ENCODE assay signal across 20 cellular contexts in genomic region chr7:30790391-30790790, GRCh38. TPM values are rescaled to one million over a fixed set of nuclear protein-coding genes. Genes with fewer than 3 reads are reported as not detected.
DNase-seq lines count a peak whose midpoint lies in the region; ATAC-seq and TF ChIP-seq lines count a peak whose summit lies in the region.
"Had no signal": no experiment of that assay in that cellular context is flagged by ENCODE, and none has a peak within 500 bp of the region (broad histone marks: within the 10 kb centered on the region; RNA-seq: fewer than 3 reads in every experiment).

No MANE protein-coding gene starts in this region.

- POLR2A ChIA-PET in IMR-90 (lab: Charles Lee; ENCODE audit: unreplicated experiment): no interaction called here

- in situ Hi-C loops in IMR-90 (cut with MboI; ENCODE audit: low sequenced_read_pairs): no loop called here

- DNase-seq in AG10803 (ENCODE audit: low read depth) (peak; percentile 38), IMR-90 (no peak), fibroblast of gingiva (ENCODE audit: low read depth) (peak; percentile 11), mesenchymal stem cell (no peak), NCI-H1930 (lab: John Stamatoyannopoulos, UW) (no peak), Ammon's horn (ENCODE audit: low spot score) (no peak), OCI-M2 (lab: John Stamatoyannopoulos, UW; ENCODE audit: unreplicated experiment) (no peak)
- DNase-seq: CD4-positive, CD25-positive, alpha-beta regulatory T cell; NCI-H1048; NCI-H1436; NCI-H187; NCI-H524; NCI-H774; PC-9; Right ventricle myocardium superior; RPMI8226 had no signal

- TF ChIP-seq POLR2A in IMR-90 (IDR thresholded peaks at IDR 0.05; ENCODE audit: low read depth, low read length): no peak

- peaks cover 9% of the 10 kb centered on the region for H3K36me3 ChIP-seq in IMR-90 (ENCODE audit: control insufficient read depth, insufficient read depth, low read length)
- H3K36me3 ChIP-seq in mesenchymal stem cell (ENCODE audit: control insufficient read depth in 1 of 2, insufficient read depth in 2 of 2, low read depth in 1 of 2, low read length in 2 of 2): peaks cover 24 to 48% of the 10 kb centered on the region in 2 experiments
- H3K36me3 ChIP-seq: SJSA1 had no signal

- H3K23ac ChIP-seq in IMR-90 (ENCODE audit: low read depth, low read length): no peak overlapping the region
- H3K23ac ChIP-seq in mesenchymal stem cell (ENCODE audit: low read length in 2 of 2): no peak overlapping the region

- H4K91ac ChIP-seq in IMR-90 (ENCODE audit: insufficient read depth, low read depth, low read length) (no peak overlapping the region), mesenchymal stem cell (ENCODE audit: low read length) (no peak overlapping the region)

- H3K18ac ChIP-seq in IMR-90 (ENCODE audit: low read depth, low read length) (no peak overlapping the region), mesenchymal stem cell (ENCODE audit: low read depth in 1 of 2, low read length in 2 of 2) (no peak overlapping the region)

- no peaks in the 10 kb centered on the region for H4K20me1 ChIP-seq in IMR-90 (ENCODE audit: insufficient read depth, low read length)

- H4K8ac ChIP-seq in IMR-90 (ENCODE audit: low read depth in 2 of 2, low read length in 2 of 2) (no peak overlapping the region), mesenchymal stem cell (ENCODE audit: low read length) (no peak overlapping the region)

- no peaks in the 10 kb centered on the region for H3K27me3 ChIP-seq in IMR-90 (ENCODE audit: control insufficient read depth, insufficient read depth, low read length)
- H3K27me3 ChIP-seq in mesenchymal stem cell (ENCODE audit: control insufficient read depth in 1 of 2, insufficient read depth in 1 of 2, low read length in 2 of 2): no peaks in the 10 kb centered on the region
- H3K27me3 ChIP-seq: SJSA1 had no signal

- H3K4me2 ChIP-seq in IMR-90 (ENCODE audit: low read depth, low read length): no peak overlapping the region
- no peak overlapping the region for H3K4me2 ChIP-seq in mesenchymal stem cell (ENCODE audit: low read length, poor library complexity, severe bottlenecking)
- H3K4me2 ChIP-seq: PC-9 had no signal

- peak overlapping the region; percentile 42 for H2AK9ac ChIP-seq in IMR-90 (replicated peaks; ENCODE audit: low read depth, low read length, poor library complexity)

- peak overlapping the region; percentile 44; the same call in 1 of the 2 replicates for H2AK5ac ChIP-seq in IMR-90 (ENCODE audit: low read depth, low read length)
- H2AK5ac ChIP-seq in mesenchymal stem cell (ENCODE audit: low read length, severe bottlenecking): no peak overlapping the region

- H2BK20ac ChIP-seq in IMR-90 (ENCODE audit: low read depth, low read length): no peak overlapping the region

- H4K5ac ChIP-seq in IMR-90 (ENCODE audit: low read depth, low read length): no peak overlapping the region

- H3K9me3 ChIP-seq in IMR-90 (ENCODE audit: control insufficient read depth, insufficient read depth, low read length) (no peaks in the 10 kb centered on the region), mesenchymal stem cell (ENCODE audit: control insufficient read depth, low read length) (no peaks in the 10 kb centered on the region)
- H3K9me3 ChIP-seq: SJSA1 had no signal

- H3K56ac ChIP-seq in IMR-90 (ENCODE audit: extremely low read depth, insufficient read depth, low read length): no peak overlapping the region

- no TSS peak for BruUV-seq in IMR-90 (replicated peaks; lab: Mats Ljungman, UMichigan)

- H3K14ac ChIP-seq in IMR-90 (replicated peaks; ENCODE audit: low read depth, low read length) (no peak overlapping the region), mesenchymal stem cell (ENCODE audit: low read length in 2 of 2) (no peak overlapping the region)

- H3K4me3 ChIP-seq in AG10803 (ENCODE audit: low read length): no peak overlapping the region
- H3K4me3 ChIP-seq in IMR-90 (ENCODE audit: insufficient read depth, low read depth, low read length): no peak overlapping the region
- no peak overlapping the region for H3K4me3 ChIP-seq in mesenchymal stem cell (ENCODE audit: insufficient read depth in 1 of 2, low read depth in 1 of 2, low read length in 2 of 2)
- H3K4me3 ChIP-seq: PC-9, SJSA1 had no signal

- H3K4me1 ChIP-seq in IMR-90 (ENCODE audit: control insufficient read depth, insufficient read depth, low read length): peaks cover 13% of the 10 kb centered on the region
- H3K4me1 ChIP-seq in mesenchymal stem cell (ENCODE audit: control insufficient read depth, insufficient read depth, low read depth, low read length): peaks cover 37% of the 10 kb centered on the region
- H3K4me1 ChIP-seq: SJSA1 had no signal

- H3K79me1 ChIP-seq in IMR-90 (ENCODE audit: low read depth in 1 of 2, low read length in 2 of 2) (peaks cover 0 to 15% of the 10 kb centered on the region in 2 experiments; a peak in 2 of 4 replicates), mesenchymal stem cell (replicated peaks; ENCODE audit: low read length, poor library complexity, severe bottlenecking) (peaks cover 28% of the 10 kb centered on the region)

- TF ChIP-seq CTCF in AG10803 (conservative IDR thresholded peaks at IDR 0.05; ENCODE audit: low read length) (no peak), IMR-90 (conservative IDR thresholded peaks at IDR 0.05; ENCODE audit: low read depth, low read length) (no peak)

- H2BK15ac ChIP-seq in IMR-90 (ENCODE audit: low read depth, low read length) (no peak overlapping the region), mesenchymal stem cell (ENCODE audit: low read depth, poor library complexity, severe bottlenecking) (no peak overlapping the region)

- 81% methylated on average over 3 of the region's 4 CpGs; no CpG with 5 or more reads in 1 of the 2 experiments for WGBS in IMR-90 (ENCODE audit: extremely low coverage in 2 of 2, insufficient read length in 1 of 2), 2 experiments
- 98% methylated on average over 4 of the region's 4 CpGs for WGBS in mesenchymal stem cell

- H2BK120ac ChIP-seq in IMR-90 (ENCODE audit: low read depth, low read length) (peak overlapping the region; percentile 25), mesenchymal stem cell (ENCODE audit: low read depth, low read length) (no peak overlapping the region)

- H2AFZ ChIP-seq in IMR-90 (replicated peaks; ENCODE audit: low read length, poor library complexity) (no peak overlapping the region), mesenchymal stem cell (ENCODE audit: low read depth, low read length) (no peak overlapping the region)
- H2AFZ ChIP-seq: PC-9 had no signal

- no peak overlapping the region for H2BK12ac ChIP-seq in mesenchymal stem cell (ENCODE audit: low read length in 2 of 2)

- ATAC-seq in IMR-90 (ENCODE audit: low read depth): peak; percentile 50
- ATAC-seq in HG03025 (IDR thresholded peaks at IDR 0.05; ENCODE audit: low FRiP score, unreplicated experiment): no peak

- CTCF ChIA-PET in IMR-90 (lab: Yijun Ruan, JAX): no interaction called here

- intact Hi-C loops in IMR-90 (cut with micrococcal nuclease): no loop called here

- H2BK5ac ChIP-seq in IMR-90 (ENCODE audit: low read depth, low read length, poor library complexity, severe bottlenecking) (no peak overlapping the region), mesenchymal stem cell (ENCODE audit: low read depth, low read length, poor library complexity, severe bottlenecking) (no peak overlapping the region)

- TF ChIP-seq RAD21 in IMR-90 (IDR thresholded peaks at IDR 0.05; ENCODE audit: low read length): no peak

- peaks cover 26% of the 10 kb centered on the region for H3K9me1 ChIP-seq in IMR-90 (ENCODE audit: insufficient read depth, low read length)

- H3K4ac ChIP-seq in IMR-90 (ENCODE audit: low read depth, low read length) (0 out of 2 replicates have a peak overlapping the region, but pooled peaks have one; percentile 12), mesenchymal stem cell (ENCODE audit: low read depth in 1 of 2, low read length in 2 of 2) (no peak overlapping the region)

- H3K9ac ChIP-seq in IMR-90 (ENCODE audit: low read depth, low read length) (no peak overlapping the region), mesenchymal stem cell (ENCODE audit: low read length) (peak overlapping the region; percentile 71)

- H3K27ac ChIP-seq in IMR-90 (ENCODE audit: insufficient read depth, low read length) (no peak overlapping the region), mesenchymal stem cell (ENCODE audit: low read length, poor library complexity, severe bottlenecking) (peak overlapping the region; percentile 22)
- H3K27ac ChIP-seq: 22Rv1, HL-60, PC-9, SJSA1 had no signal

- dilution Hi-C loops in IMR-90 (cut with HindIII; ENCODE audit: low sequenced_read_pairs, unreplicated experiment): no loop called here

TF ChIP-seq in IMR-90, 13 proteins besides CTCF, POLR2A, EP300 and RAD21 (continues in another document):
- TF ChIP-seq MXI1 (IDR thresholded peaks at IDR 0.05; ENCODE audit: borderline replicate concordance, low read depth, low read length): no peak
- TF ChIP-seq NFE2L2 (IDR thresholded peaks at IDR 0.05; ENCODE audit: low read depth, low read length): no peak
- no peak for TF ChIP-seq USF2 (IDR thresholded peaks at IDR 0.05; ENCODE audit: low read depth, low read length)
- no peak for TF ChIP-seq RFX5 (IDR thresholded peaks at IDR 0.05; ENCODE audit: low read depth, low read length)
- no peak for TF ChIP-seq CEBPB (IDR thresholded peaks at IDR 0.05; ENCODE audit: low read depth, low read length)
- no peak for TF ChIP-seq BHLHE40 (IDR thresholded peaks at IDR 0.05; ENCODE audit: low read depth, low read length)
- no peak for TF ChIP-seq CHD1 (IDR thresholded peaks at IDR 0.05; ENCODE audit: low read depth, low read length)
- TF ChIP-seq MAFK (IDR thresholded peaks at IDR 0.05; ENCODE audit: low read depth, low read length): no peak
- TF ChIP-seq RCOR1 (IDR thresholded peaks at IDR 0.05; ENCODE audit: insufficient replicate concordance, low read length): no peak
- TF ChIP-seq FOS (IDR thresholded peaks at IDR 0.05; ENCODE audit: low read depth, low read length): no peak

RNA-seq across cellular contexts. Expression of gene MINDY4, which starts 19.2 kb away (rescaled TPM):
- 3.6 TPM in 2 replicates for total RNA-seq in IMR-90 (2012; rRNA removed)
- polyA plus RNA-seq in IMR-90 (2012; rRNA removed): 1.8 and 1.9 TPM in 2 replicates
- 0.75 and 1.1 TPM in 2 replicates for polyA plus RNA-seq in IMR-90 (2012; cell fraction: cytosol; rRNA removed)
- 1.9 and 3.0 TPM in 2 replicates for polyA plus RNA-seq in IMR-90 (2012; cell fraction: nucleus; rRNA removed; ENCODE audit: low replicate concordance)
- 2.6 TPM for polyA plus RNA-seq in mesenchymal stem cell (2013, experiment 1 of 2)
- polyA plus RNA-seq in mesenchymal stem cell (2013, experiment 2 of 2): 2.8 TPM

RNA-seq across cellular contexts. Expression of gene INMT, which starts 38.5 kb away (rescaled TPM):
- 1.7 and 2.2 TPM in 2 replicates for total RNA-seq in IMR-90 (2012; rRNA removed)
- 0.34 and 0.39 TPM in 2 replicates for polyA plus RNA-seq in IMR-90 (2012; rRNA removed)
- polyA plus RNA-seq in IMR-90 (2012; cell fraction: cytosol; rRNA removed): 0.54 and 0.75 TPM in 2 replicates
- 0.47 and 0.61 TPM in 2 replicates for polyA plus RNA-seq in IMR-90 (2012; cell fraction: nucleus; rRNA removed; ENCODE audit: low replicate concordance)
- polyA plus RNA-seq in mesenchymal stem cell (2013, experiment 1 of 2): 7.5 TPM
- 7.5 TPM for polyA plus RNA-seq in mesenchymal stem cell (2013, experiment 2 of 2)
- total RNA-seq: CD4-positive, CD25-positive, alpha-beta regulatory T cell; PC-9 had no signal

Comparison
In these comparisons a context has a peak if more than half of its experiments do, and no peak if none do; other contexts are left out.
1. DNase-seq: peak in AG10803 (single experiment) and fibroblast of gingiva (single experiment); none in IMR-90 (single experiment), mesenchymal stem cell (single experiment), NCI-H1930 (0 of 2), Ammon's horn (single experiment) and OCI-M2 (single experiment).